1 cellular context compared by ENCODE assay signal in genomic region chr15:93241696-93242585, GRCh38.
TF ChIP-seq lines count a peak whose summit lies in the region.

No MANE protein-coding gene starts in this region.

TF ChIP-seq in GM23338, 12 proteins besides CTCF, POLR2A, EP300 and RAD21 (continued from another document):
- no peak for TF ChIP-seq REST (IDR thresholded peaks at IDR 0.05; ENCODE audit: unreplicated experiment)
- peak; percentile 36; the same call in 1 of the 2 replicates for TF ChIP-seq NANOG (IDR thresholded peaks at IDR 0.05; ENCODE audit: borderline replicate concordance)
- TF ChIP-seq JUNB (IDR thresholded peaks at IDR 0.05; ENCODE audit: unreplicated experiment), result no peak
- TF ChIP-seq CREB1 (CRISPR knock-in tag; IDR thresholded peaks at IDR 0.05; ENCODE audit: low read depth), result no peak
- no peak for TF ChIP-seq ETS1 (IDR thresholded peaks at IDR 0.05)
- peak; percentile 96 for TF ChIP-seq ZNF462 (CRISPR knock-in tag; IDR thresholded peaks at IDR 0.05)
- TF ChIP-seq EZH2phosphoT487 (IDR thresholded peaks at IDR 0.05; ENCODE audit: unreplicated experiment), result no peak
